In genomic region chr21:39330001-39330400, GRCh38 we compare ENCODE assay signal across 17 cellular contexts. TPM values are rescaled to one million over a fixed set of nuclear protein-coding genes. Genes with fewer than 3 reads are reported as not detected.
A peak's percentile ranks its signal among the peaks of the same experiment; 100 is the strongest.
DNase-seq lines count a peak whose midpoint lies in the region; ATAC-seq and TF ChIP-seq lines count a peak whose summit lies in the region.
"Had no signal": no experiment of that assay in that cellular context is flagged by ENCODE, and none has a peak within 500 bp of the region (broad histone marks: within the 10 kb centered on the region; RNA-seq: fewer than 3 reads in every experiment).

No MANE protein-coding gene starts in this region.

- no peak overlapping the region for H3K4me3 ChIP-seq in SU-DHL-6 (ENCODE audit: insufficient read depth, low read length, poor library complexity, severe bottlenecking)
- H3K4me3 ChIP-seq: HAP-1 had no signal

- no peaks in the 10 kb centered on the region for H3K9me2 ChIP-seq in SU-DHL-6 (replicated peaks; ENCODE audit: insufficient read depth, low read length)

- H3K4me2 ChIP-seq in SU-DHL-6 (ENCODE audit: low read depth, low read length, poor library complexity, severe bottlenecking) = peak overlapping the region; percentile 55

- peak overlapping the region; percentile 44; the same call in 1 of the 2 replicates for H3K9ac ChIP-seq in SU-DHL-6 (ENCODE audit: low read length)

- no peaks in the 10 kb centered on the region for H3K27me3 ChIP-seq in SU-DHL-6 (ENCODE audit: low read length)

- H3F3A ChIP-seq in SU-DHL-6 (ENCODE audit: insufficient read depth) = peaks cover 57% of the 10 kb centered on the region

- H3K79me2 ChIP-seq in SU-DHL-6 (ENCODE audit: insufficient read depth, low read length) = no peaks in the 10 kb centered on the region

- no peak overlapping the region for H2AFZ ChIP-seq in SU-DHL-6 (ENCODE audit: low read depth, low read length, severe bottlenecking)

- no peaks in the 10 kb centered on the region for H4K20me1 ChIP-seq in SU-DHL-6 (ENCODE audit: low read depth, low read length)

- H3K9me3 Mint-ChIP-seq in osteocyte (ENCODE audit: unreplicated experiment) = no peaks in the 10 kb centered on the region
- no peaks in the 10 kb centered on the region for H3K9me3 Mint-ChIP-seq in T-helper 2 cell treated with Interferon-gamma antibody and Interleukin-4, amounts not matched to agents 5 μg/mL and 100 μg/mL, for 36 hours
- H3K9me3 Mint-ChIP-seq: CD4-positive, CD25-positive, alpha-beta regulatory T cell; CD8-positive, alpha-beta T cell; HFFc6 had no signal

- H3K36me3 Mint-ChIP-seq in osteocyte (ENCODE audit: unreplicated experiment) = no peaks in the 10 kb centered on the region
- H3K36me3 Mint-ChIP-seq in T-helper 2 cell treated with Interferon-gamma antibody and Interleukin-4, amounts not matched to agents 5 μg/mL and 100 μg/mL, for 36 hours (ENCODE audit: low read depth) = no peaks in the 10 kb centered on the region
- H3K36me3 Mint-ChIP-seq: CD4-positive, CD25-positive, alpha-beta regulatory T cell; CD8-positive, alpha-beta T cell had no signal

- H3K27ac ChIP-seq in SU-DHL-6 (ENCODE audit: low read depth, low read length) = peak overlapping the region; percentile 89
- H3K27ac ChIP-seq: C4-2B had no signal

- no peaks in the 10 kb centered on the region for H3K36me3 ChIP-seq in SU-DHL-6 (ENCODE audit: low read length)
- H3K36me3 ChIP-seq: HAP-1 had no signal

- DNase-seq in NAMALWA (ENCODE audit: low spot score) (peak; percentile 56), osteocyte (ENCODE audit: extremely low spot score, unreplicated experiment) (peak; percentile 21), NCI-H526 treated with DMSO at 0.1 percent for 48 hours (lab: John Stamatoyannopoulos, UW) (no peak)
- no peak for DNase-seq in T-helper 2 cell treated with Interferon-gamma antibody and Interleukin-4, amounts not matched to agents 5 μg/mL and 100 μg/mL, for 36 hours (ENCODE audit: low spot score)
- DNase-seq: Caco-2; CD4-positive, CD25-positive, alpha-beta regulatory T cell; CD8-positive, alpha-beta T cell; DMS153; DND-41; EL; GDM1; GOT3; HFFc6 had no signal

- TF ChIP-seq CTCF in SU-DHL-6 (IDR thresholded peaks at IDR 0.05; ENCODE audit: insufficient read depth, low read length, poor library complexity, severe bottlenecking) (no peak), osteocyte (IDR thresholded peaks at IDR 0.05) (no peak)

- ATAC-seq in GM21447 (IDR thresholded peaks at IDR 0.05; ENCODE audit: unreplicated experiment) = no peak
- ATAC-seq: CD8-positive, alpha-beta T cell had no signal

- peaks cover 3% of the 10 kb centered on the region for H3K4me1 Mint-ChIP-seq in osteocyte (ENCODE audit: unreplicated experiment)
- H3K4me1 Mint-ChIP-seq in T-helper 2 cell treated with Interferon-gamma antibody and Interleukin-4, amounts not matched to agents 5 μg/mL and 100 μg/mL, for 36 hours (ENCODE audit: low read depth) = no peaks in the 10 kb centered on the region
- H3K4me1 Mint-ChIP-seq: CD4-positive, CD25-positive, alpha-beta regulatory T cell had no signal

- H3K4me3 Mint-ChIP-seq in osteocyte (ENCODE audit: unreplicated experiment) = no peak overlapping the region
- no peak overlapping the region for H3K4me3 Mint-ChIP-seq in T-helper 2 cell treated with Interferon-gamma antibody and Interleukin-4, amounts not matched to agents 5 μg/mL and 100 μg/mL, for 36 hours
- H3K4me3 Mint-ChIP-seq: CD4-positive, CD25-positive, alpha-beta regulatory T cell; CD8-positive, alpha-beta T cell; HFFc6 had no signal

- no peak overlapping the region for H3K27ac Mint-ChIP-seq in osteocyte (ENCODE audit: unreplicated experiment)
- no peak overlapping the region for H3K27ac Mint-ChIP-seq in T-helper 2 cell treated with Interferon-gamma antibody and Interleukin-4, amounts not matched to agents 5 μg/mL and 100 μg/mL, for 36 hours
- H3K27ac Mint-ChIP-seq: CD4-positive, CD25-positive, alpha-beta regulatory T cell; CD8-positive, alpha-beta T cell; HFFc6 had no signal

- no peaks in the 10 kb centered on the region for H3K9me3 ChIP-seq in SU-DHL-6 (ENCODE audit: insufficient read depth, low read length)
- H3K9me3 ChIP-seq: Caco-2, HAP-1 had no signal

- no peaks in the 10 kb centered on the region for H3K27me3 Mint-ChIP-seq in osteocyte (ENCODE audit: unreplicated experiment)
- H3K27me3 Mint-ChIP-seq in T-helper 2 cell treated with Interferon-gamma antibody and Interleukin-4, amounts not matched to agents 5 μg/mL and 100 μg/mL, for 36 hours (ENCODE audit: low read depth) = peaks cover 3% of the 10 kb centered on the region

RNA-seq across cellular contexts. Expression of gene BRWD1, which starts 16.6 kb away (rescaled TPM):
- 40.8 and 41.9 TPM in 2 replicates for total RNA-seq in osteocyte

RNA-seq across cellular contexts. Expression of gene HMGN1, which starts 18.9 kb away (rescaled TPM):
- total RNA-seq in osteocyte = 267 and 289 TPM in 2 replicates

Comparison
In these comparisons a context has a peak if more than half of its experiments do, and no peak if none do; other contexts are left out.
1. DNase-seq: peak in NAMALWA (single experiment) and osteocyte (single experiment); none in T-helper 2 cell treated with Interferon-gamma antibody and Interleukin-4, amounts not matched to agents 5 μg/mL and 100 μg/mL, for 36 hours (single experiment) and NCI-H526 treated with DMSO at 0.1 percent for 48 hours (single experiment).